ENCODE assay signal across 1 cellular context in the genomic region with DNA sequence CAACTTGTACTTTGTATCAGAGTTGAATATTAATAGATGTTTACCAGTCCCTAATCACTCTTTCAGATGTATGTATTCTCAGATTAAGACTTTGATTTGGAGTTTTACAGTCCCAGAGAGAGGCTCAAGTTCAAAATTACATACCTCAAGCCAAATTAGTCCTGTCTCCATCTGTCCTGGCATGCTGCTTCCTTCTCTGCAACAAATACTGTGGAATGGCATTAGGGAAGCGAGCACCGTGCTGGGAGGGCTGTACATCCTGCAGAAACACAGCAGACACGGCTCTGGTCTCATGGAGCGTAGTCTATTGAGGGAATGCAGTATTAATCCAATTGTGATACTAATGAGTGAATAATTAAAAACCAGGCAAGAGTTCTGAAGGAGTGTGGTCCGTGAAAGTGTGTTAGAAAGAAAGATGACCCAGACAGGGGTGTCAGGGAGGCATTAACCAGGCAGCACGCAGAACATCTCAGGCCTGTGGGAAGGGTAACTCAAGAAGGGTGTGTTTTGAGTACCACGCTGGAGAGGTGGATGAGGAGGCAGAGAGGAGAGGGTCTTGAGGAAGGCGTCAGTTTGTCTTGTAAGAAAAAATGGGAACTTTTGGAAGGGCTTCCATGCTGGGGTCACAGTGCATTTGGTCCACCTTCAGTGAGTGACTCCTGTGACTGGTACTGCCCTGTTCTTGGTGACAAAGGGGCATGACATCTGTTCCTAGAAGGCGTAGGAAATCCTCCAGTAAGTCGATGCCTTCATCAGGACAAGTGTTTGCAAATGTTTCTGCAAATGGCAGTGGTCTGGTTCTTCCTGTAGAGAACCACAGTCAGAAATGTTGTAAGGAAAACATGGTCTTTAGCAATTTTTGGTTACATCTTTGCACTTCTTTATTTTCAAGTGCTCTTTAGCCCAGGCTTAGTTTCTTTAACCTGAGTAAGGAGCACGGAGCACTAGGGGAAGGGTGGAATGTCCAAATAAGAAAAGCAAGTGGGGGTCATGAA.
TF ChIP-seq lines count a peak whose summit lies in the region.

No MANE protein-coding gene starts in this region.

TF ChIP-seq in IMR-90, 13 proteins besides CTCF, POLR2A, EP300 and RAD21 (continued from another document):
- TF ChIP-seq ELK1 (IDR thresholded peaks at IDR 0.05; ENCODE audit: borderline replicate concordance, low read depth, low read length) (no peak), CEBPB (IDR thresholded peaks at IDR 0.05; ENCODE audit: low read depth, low read length) (no peak), MXI1 (IDR thresholded peaks at IDR 0.05; ENCODE audit: borderline replicate concordance, low read depth, low read length) (no peak), BHLHE40 (IDR thresholded peaks at IDR 0.05; ENCODE audit: low read depth, low read length) (no peak), USF2 (IDR thresholded peaks at IDR 0.05; ENCODE audit: low read depth, low read length) (no peak), FOS (IDR thresholded peaks at IDR 0.05; ENCODE audit: low read depth, low read length) (no peak), RFX5 (IDR thresholded peaks at IDR 0.05; ENCODE audit: low read depth, low read length) (no peak), CHD1 (IDR thresholded peaks at IDR 0.05; ENCODE audit: low read depth, low read length) (no peak), MAZ (IDR thresholded peaks at IDR 0.05; ENCODE audit: borderline replicate concordance, low read depth, low read length) (no peak)
